In the genomic region with DNA sequence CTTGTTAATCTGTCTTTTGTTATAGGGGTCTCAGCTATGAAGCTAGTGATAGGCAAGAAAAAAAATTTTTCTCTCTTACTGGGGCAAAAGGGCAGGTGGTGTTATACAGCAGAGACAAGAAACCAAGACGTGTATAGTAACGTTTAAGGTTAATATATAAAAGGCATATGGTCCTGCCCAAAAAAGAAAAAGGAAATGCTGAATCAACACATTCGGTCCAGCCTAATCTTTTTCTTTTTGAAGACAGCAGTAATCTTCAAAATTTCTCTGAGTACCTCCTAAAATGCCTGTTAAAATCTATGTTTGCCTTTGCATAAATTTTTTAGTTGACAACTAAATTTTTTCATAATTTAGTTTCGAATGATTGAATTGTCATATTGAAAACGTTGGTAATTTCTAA, we compare ENCODE assay signal across 24 cellular contexts.
"Had no signal": no experiment of that assay in that cellular context is flagged by ENCODE, and none has a peak within 500 bp of the region (broad histone marks: within the 10 kb centered on the region; RNA-seq: fewer than 3 reads in every experiment).

No MANE protein-coding gene starts in this region.

- H3K9me3 ChIP-seq: colonic mucosa, pancreas, spleen, stomach, thoracic aorta, transverse colon had no signal

- ATAC-seq: left colon, left ventricle myocardium superior, pancreas, right cardiac atrium had no signal

- H3K4me2 ChIP-seq: hepatocyte had no signal

- H3K27me3 ChIP-seq: colonic mucosa, hepatocyte, pancreas, spleen, stomach, transverse colon had no signal

- H2AFZ ChIP-seq: hepatocyte had no signal

- H3K4me1 ChIP-seq: colonic mucosa, spleen, transverse colon had no signal

- H3K4me3 ChIP-seq: colonic mucosa, hepatocyte, lung, pancreas, spleen, stomach, thoracic aorta, transverse colon had no signal

- H3K79me2 ChIP-seq: hepatocyte had no signal

- H3K36me3 ChIP-seq: colonic mucosa, thoracic aorta had no signal

- H3K27ac ChIP-seq: colonic mucosa, hepatocyte, pancreas, spleen, stomach, thoracic aorta, transverse colon had no signal

- DNase-seq: colonic mucosa; dermis blood vessel endothelial cell; erythroblast; foreskin melanocyte; head of caudate nucleus; left colon; left ventricle myocardium superior; mesenchymal stem cell; midbrain; naive B cell; occipital lobe; pancreas; right cardiac atrium; spleen; stimulated activated CD4-positive, alpha-beta T cell treated with anti-CD3 and anti-CD28 coated beads, Interleukin-15, amount 100 ng/mL, for 24 hours; stimulated activated CD4-positive, alpha-beta T cell treated with anti-CD3 and anti-CD28 coated beads, Interleukin-2, amount 100 ng/mL, for 24 hours; stimulated activated CD4-positive, alpha-beta T cell treated with anti-CD3 and anti-CD28 coated beads, Interleukin-4, amount 100 ng/mL, for 4 hours; stimulated activated naive CD4-positive, alpha-beta T cell; stomach; substantia nigra; transverse colon had no signal
